Comparison of ENCODE assay signal across 1 cellular context in the genomic region with DNA sequence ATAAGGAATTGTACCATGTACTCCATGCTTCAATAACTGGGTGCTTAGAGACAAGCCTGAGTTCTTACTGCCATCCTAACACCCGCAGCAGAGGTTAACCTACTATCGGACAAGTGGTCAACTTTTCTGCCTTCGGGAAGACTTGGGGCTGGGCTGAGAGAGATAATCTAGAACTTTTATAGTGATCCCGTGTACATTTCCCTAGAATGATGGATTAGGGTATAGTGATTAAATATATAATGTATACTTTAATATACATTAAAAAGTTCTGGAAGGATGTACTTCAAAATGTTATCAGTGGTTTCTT.
TF ChIP-seq lines count a peak whose summit lies in the region.

No MANE protein-coding gene starts in this region.

TF ChIP-seq in HepG2, 621 proteins besides CTCF, POLR2A, EP300 and RAD21 (continued from another document):
- TF ChIP-seq PHF8 (CRISPR knock-in tag; IDR thresholded peaks at IDR 0.05) (no peak), GTF2F1 (IDR thresholded peaks at IDR 0.05; ENCODE audit: low read length) (0 out of 2 replicates have a peak, but pooled peaks have one; percentile 4), ZNF878 (CRISPR knock-in tag; IDR thresholded peaks at IDR 0.05) (peak; percentile 9; the same call in 1 of the 2 replicates), TRIM24 (CRISPR knock-in tag; IDR thresholded peaks at IDR 0.05) (0 out of 2 replicates have a peak, but pooled peaks have one; percentile 1), ZNF572 (CRISPR knock-in tag; IDR thresholded peaks at IDR 0.05) (no peak), ZBTB21 (CRISPR knock-in tag; IDR thresholded peaks at IDR 0.05) (peak; percentile 1; the same call in 1 of the 2 replicates), ZNF703 (CRISPR knock-in tag; IDR thresholded peaks at IDR 0.05; ENCODE audit: borderline replicate concordance) (peak; percentile 32; the same call in 1 of the 2 replicates), POLR2AphosphoS5 (IDR thresholded peaks at IDR 0.05; ENCODE audit: low read depth, low read length) (peak; percentile 8; the same call in 1 of the 2 replicates)
- TF ChIP-seq, protein P1, sequence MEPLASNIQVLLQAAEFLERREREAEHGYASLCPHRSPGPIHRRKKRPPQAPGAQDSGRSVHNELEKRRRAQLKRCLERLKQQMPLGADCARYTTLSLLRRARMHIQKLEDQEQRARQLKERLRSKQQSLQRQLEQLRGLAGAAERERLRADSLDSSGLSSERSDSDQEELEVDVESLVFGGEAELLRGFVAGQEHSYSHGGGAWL (CRISPR knock-in tag; IDR thresholded peaks at IDR 0.05) = no peak
- TF ChIP-seq, protein P2, sequence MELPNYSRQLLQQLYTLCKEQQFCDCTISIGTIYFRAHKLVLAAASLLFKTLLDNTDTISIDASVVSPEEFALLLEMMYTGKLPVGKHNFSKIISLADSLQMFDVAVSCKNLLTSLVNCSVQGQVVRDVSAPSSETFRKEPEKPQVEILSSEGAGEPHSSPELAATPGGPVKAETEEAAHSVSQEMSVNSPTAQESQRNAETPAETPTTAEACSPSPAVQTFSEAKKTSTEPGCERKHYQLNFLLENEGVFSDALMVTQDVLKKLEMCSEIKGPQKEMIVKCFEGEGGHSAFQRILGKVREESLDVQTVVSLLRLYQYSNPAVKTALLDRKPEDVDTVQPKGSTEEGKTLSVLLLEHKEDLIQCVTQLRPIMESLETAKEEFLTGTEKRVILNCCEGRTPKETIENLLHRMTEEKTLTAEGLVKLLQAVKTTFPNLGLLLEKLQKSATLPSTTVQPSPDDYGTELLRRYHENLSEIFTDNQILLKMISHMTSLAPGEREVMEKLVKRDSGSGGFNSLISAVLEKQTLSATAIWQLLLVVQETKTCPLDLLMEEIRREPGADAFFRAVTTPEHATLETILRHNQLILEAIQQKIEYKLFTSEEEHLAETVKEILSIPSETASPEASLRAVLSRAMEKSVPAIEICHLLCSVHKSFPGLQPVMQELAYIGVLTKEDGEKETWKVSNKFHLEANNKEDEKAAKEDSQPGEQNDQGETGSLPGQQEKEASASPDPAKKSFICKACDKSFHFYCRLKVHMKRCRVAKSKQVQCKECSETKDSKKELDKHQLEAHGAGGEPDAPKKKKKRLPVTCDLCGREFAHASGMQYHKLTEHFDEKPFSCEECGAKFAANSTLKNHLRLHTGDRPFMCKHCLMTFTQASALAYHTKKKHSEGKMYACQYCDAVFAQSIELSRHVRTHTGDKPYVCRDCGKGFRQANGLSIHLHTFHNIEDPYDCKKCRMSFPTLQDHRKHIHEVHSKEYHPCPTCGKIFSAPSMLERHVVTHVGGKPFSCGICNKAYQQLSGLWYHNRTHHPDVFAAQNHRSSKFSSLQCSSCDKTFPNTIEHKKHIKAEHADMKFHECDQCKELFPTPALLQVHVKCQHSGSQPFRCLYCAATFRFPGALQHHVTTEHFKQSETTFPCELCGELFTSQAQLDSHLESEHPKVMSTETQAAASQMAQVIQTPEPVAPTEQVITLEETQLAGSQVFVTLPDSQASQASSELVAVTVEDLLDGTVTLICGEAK (IDR thresholded peaks at IDR 0.05) = no peak
- TF ChIP-seq, protein P2 (CRISPR knock-in tag; IDR thresholded peaks at IDR 0.05) = 0 out of 2 replicates have a peak, but pooled peaks have one; percentile 3
- TF ChIP-seq, protein P3, sequence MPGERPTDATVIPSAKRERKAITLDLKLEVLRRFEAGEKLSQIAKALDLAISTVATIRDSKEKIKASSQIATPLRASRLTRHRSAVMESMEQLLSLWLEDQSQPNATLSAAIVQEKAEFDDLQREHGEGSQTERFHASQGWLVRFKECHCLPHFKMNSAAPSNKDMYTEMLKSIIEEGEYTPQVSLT (CRISPR knock-in tag; IDR thresholded peaks at IDR 0.05; ENCODE audit: borderline replicate concordance, low read depth) = 0 out of 2 replicates have a peak, but pooled peaks have one; percentile 10
- TF ChIP-seq, protein P4, sequence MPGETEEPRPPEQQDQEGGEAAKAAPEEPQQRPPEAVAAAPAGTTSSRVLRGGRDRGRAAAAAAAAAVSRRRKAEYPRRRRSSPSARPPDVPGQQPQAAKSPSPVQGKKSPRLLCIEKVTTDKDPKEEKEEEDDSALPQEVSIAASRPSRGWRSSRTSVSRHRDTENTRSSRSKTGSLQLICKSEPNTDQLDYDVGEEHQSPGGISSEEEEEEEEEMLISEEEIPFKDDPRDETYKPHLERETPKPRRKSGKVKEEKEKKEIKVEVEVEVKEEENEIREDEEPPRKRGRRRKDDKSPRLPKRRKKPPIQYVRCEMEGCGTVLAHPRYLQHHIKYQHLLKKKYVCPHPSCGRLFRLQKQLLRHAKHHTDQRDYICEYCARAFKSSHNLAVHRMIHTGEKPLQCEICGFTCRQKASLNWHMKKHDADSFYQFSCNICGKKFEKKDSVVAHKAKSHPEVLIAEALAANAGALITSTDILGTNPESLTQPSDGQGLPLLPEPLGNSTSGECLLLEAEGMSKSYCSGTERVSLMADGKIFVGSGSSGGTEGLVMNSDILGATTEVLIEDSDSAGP (CRISPR knock-in tag; IDR thresholded peaks at IDR 0.05; ENCODE audit: borderline replicate concordance) = 0 out of 2 replicates have a peak, but pooled peaks have one; percentile 9
- TF ChIP-seq, protein P5, sequence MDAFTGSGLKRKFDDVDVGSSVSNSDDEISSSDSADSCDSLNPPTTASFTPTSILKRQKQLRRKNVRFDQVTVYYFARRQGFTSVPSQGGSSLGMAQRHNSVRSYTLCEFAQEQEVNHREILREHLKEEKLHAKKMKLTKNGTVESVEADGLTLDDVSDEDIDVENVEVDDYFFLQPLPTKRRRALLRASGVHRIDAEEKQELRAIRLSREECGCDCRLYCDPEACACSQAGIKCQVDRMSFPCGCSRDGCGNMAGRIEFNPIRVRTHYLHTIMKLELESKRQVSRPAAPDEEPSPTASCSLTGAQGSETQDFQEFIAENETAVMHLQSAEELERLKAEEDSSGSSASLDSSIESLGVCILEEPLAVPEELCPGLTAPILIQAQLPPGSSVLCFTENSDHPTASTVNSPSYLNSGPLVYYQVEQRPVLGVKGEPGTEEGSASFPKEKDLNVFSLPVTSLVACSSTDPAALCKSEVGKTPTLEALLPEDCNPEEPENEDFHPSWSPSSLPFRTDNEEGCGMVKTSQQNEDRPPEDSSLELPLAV (CRISPR knock-in tag; conservative IDR thresholded peaks at IDR 0.05; ENCODE audit: low read depth) = 0 out of 2 replicates have a peak, but pooled peaks have one; percentile 13
- TF ChIP-seq, protein P6, sequence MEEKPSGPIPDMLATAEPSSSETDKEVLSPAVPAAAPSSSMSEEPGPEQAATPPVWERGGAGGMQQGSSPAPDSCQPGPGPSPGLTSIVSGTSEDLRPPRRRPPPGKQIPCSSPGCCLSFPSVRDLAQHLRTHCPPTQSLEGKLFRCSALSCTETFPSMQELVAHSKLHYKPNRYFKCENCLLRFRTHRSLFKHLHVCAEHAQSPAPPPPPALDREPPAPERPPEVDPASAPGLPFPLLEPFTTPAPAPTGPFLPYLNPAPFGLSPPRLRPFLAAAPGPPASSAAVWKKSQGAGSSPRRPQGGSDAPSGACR (CRISPR knock-in tag; IDR thresholded peaks at IDR 0.05) = no peak
TF ChIP-seq in HepG2: peak in this region for 25.
